Comparison of ENCODE assay signal across 1 cellular context in the genomic region with DNA sequence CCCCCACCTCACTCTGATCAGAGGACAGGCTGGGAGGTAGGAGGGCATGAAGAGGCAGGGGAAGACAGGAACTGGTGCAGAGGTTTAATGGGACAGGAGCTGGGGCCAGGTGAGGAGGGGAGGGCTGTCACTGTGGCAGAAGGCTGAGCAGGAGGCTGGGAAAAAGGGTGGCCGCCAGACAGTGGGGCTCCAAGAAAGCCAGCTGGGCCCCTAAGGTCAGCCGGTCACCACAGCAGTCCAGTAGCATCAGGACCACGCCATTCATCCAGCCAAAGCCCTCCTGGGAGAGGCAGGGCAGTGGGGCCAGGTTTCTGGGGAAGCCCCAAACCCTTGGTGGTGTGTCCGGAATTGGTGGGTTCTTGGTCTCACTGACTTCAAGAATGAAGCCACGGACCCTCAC.
TF ChIP-seq lines count a peak whose summit lies in the region.

No MANE protein-coding gene starts in this region.

TF ChIP-seq in K562, 482 proteins besides CTCF, POLR2A, EP300 and RAD21:
- TF ChIP-seq, protein P1, sequence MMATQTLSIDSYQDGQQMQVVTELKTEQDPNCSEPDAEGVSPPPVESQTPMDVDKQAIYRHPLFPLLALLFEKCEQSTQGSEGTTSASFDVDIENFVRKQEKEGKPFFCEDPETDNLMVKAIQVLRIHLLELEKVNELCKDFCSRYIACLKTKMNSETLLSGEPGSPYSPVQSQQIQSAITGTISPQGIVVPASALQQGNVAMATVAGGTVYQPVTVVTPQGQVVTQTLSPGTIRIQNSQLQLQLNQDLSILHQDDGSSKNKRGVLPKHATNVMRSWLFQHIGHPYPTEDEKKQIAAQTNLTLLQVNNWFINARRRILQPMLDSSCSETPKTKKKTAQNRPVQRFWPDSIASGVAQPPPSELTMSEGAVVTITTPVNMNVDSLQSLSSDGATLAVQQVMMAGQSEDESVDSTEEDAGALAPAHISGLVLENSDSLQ (IDR thresholded peaks at IDR 0.05) = no peak
- TF ChIP-seq PHTF2 (CRISPR knock-in tag; IDR thresholded peaks at IDR 0.05) (no peak), NEUROD1 (IDR thresholded peaks at IDR 0.05; ENCODE audit: borderline replicate concordance, low read depth, low read length, partially characterized antibody) (no peak), ZNF121 (CRISPR knock-in tag; conservative IDR thresholded peaks at IDR 0.05) (no peak), LCOR (CRISPR knock-in tag; IDR thresholded peaks at IDR 0.05) (no peak)
- TF ChIP-seq, protein P2, sequence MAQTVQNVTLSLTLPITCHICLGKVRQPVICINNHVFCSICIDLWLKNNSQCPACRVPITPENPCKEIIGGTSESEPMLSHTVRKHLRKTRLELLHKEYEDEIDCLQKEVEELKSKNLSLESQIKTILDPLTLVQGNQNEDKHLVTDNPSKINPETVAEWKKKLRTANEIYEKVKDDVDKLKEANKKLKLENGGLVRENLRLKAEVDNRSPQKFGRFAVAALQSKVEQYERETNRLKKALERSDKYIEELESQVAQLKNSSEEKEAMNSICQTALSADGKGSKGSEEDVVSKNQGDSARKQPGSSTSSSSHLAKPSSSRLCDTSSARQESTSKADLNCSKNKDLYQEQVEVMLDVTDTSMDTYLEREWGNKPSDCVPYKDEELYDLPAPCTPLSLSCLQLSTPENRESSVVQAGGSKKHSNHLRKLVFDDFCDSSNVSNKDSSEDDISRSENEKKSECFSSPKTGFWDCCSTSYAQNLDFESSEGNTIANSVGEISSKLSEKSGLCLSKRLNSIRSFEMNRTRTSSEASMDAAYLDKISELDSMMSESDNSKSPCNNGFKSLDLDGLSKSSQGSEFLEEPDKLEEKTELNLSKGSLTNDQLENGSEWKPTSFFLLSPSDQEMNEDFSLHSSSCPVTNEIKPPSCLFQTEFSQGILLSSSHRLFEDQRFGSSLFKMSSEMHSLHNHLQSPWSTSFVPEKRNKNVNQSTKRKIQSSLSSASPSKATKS (CRISPR knock-in tag; IDR thresholded peaks at IDR 0.05) = no peak
- TF ChIP-seq, protein P3, sequence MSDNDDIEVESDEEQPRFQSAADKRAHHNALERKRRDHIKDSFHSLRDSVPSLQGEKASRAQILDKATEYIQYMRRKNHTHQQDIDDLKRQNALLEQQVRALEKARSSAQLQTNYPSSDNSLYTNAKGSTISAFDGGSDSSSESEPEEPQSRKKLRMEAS (CRISPR knock-in tag; IDR thresholded peaks at IDR 0.05) = no peak
- TF ChIP-seq, protein P4, sequence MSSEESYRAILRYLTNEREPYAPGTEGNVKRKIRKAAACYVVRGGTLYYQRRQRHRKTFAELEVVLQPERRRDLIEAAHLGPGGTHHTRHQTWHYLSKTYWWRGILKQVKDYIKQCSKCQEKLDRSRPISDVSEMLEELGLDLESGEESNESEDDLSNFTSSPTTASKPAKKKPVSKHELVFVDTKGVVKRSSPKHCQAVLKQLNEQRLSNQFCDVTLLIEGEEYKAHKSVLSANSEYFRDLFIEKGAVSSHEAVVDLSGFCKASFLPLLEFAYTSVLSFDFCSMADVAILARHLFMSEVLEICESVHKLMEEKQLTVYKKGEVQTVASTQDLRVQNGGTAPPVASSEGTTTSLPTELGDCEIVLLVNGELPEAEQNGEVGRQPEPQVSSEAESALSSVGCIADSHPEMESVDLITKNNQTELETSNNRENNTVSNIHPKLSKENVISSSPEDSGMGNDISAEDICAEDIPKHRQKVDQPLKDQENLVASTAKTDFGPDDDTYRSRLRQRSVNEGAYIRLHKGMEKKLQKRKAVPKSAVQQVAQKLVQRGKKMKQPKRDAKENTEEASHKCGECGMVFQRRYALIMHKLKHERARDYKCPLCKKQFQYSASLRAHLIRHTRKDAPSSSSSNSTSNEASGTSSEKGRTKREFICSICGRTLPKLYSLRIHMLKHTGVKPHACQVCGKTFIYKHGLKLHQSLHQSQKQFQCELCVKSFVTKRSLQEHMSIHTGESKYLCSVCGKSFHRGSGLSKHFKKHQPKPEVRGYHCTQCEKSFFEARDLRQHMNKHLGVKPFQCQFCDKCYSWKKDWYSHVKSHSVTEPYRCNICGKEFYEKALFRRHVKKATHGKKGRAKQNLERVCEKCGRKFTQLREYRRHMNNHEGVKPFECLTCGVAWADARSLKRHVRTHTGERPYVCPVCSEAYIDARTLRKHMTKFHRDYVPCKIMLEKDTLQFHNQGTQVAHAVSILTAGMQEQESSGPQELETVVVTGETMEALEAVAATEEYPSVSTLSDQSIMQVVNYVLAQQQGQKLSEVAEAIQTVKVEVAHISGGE (CRISPR knock-in tag; IDR thresholded peaks at IDR 0.05) = no peak
- TF ChIP-seq, protein P5, sequence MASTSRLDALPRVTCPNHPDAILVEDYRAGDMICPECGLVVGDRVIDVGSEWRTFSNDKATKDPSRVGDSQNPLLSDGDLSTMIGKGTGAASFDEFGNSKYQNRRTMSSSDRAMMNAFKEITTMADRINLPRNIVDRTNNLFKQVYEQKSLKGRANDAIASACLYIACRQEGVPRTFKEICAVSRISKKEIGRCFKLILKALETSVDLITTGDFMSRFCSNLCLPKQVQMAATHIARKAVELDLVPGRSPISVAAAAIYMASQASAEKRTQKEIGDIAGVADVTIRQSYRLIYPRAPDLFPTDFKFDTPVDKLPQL (IDR thresholded peaks at IDR 0.05; ENCODE audit: extremely low read depth, insufficient read length) = no peak
